Comparison of ENCODE assay signal across 22 cellular contexts in the genomic region with DNA sequence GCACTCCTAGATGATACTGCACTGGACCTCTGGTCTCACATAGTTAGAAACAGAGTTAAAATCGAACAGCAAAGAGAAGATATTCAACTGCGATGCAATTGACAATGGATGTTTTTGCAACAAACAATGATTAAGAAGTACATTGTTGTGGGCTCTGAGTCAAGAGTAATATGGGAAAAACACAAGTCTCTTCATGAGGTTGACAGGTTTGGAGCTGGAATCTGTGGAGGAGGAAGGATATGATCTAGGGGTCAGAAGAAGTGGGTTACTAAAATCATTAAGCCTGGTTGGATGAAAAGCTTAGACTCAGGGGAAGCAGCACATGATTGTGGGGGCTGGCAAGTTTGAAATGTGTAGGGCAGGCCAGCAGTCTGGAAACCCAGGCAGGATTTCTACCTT. TPM values are rescaled to one million over a fixed set of nuclear protein-coding genes. Genes with fewer than 3 reads are reported as not detected.
A peak's percentile ranks its signal among the peaks of the same experiment; 100 is the strongest.
DNase-seq lines count a peak whose midpoint lies in the region; ATAC-seq and TF ChIP-seq lines count a peak whose summit lies in the region.
"Had no signal": no experiment of that assay in that cellular context is flagged by ENCODE, and none has a peak within 500 bp of the region (broad histone marks: within the 10 kb centered on the region; RNA-seq: fewer than 3 reads in every experiment).

No MANE protein-coding gene starts in this region.

- intact Hi-C loops in activated B cell treated with CpG ODN at 0.5 μM for 24 hours (cut with micrococcal nuclease) (no loop called here), tibial artery (cut with DNase I; ENCODE audit: low total_unique reads) (no loop called here)

- no peak for ATAC-seq in activated naive CD4-positive, alpha-beta T cell treated with anti-CD3 and anti-CD28 coated beads, Interleukin-2, amount 50 U/mL, for 72 hours
- ATAC-seq in activated B cell treated with CpG ODN at 0.5 μM for 24 hours (ENCODE audit: low read depth): no peak
- peak; percentile 34 for ATAC-seq in foreskin keratinocyte
- no peak for ATAC-seq in stimulated activated memory B cell treated with anti-CD40 and anti-IgM and Interleukin-4, amounts not matched to agents 10 μg/mL and 1 μg/mL and 100 μg/mL, for 72 hours

- no peak overlapping the region for H3K4me3 Mint-ChIP-seq in activated naive CD4-positive, alpha-beta T cell treated with anti-CD3 and anti-CD28 coated beads, Interleukin-2, amount 50 U/mL, for 24 hours
- no peak overlapping the region for H3K4me3 Mint-ChIP-seq in activated B cell treated with CpG ODN at 0.5 μM for 24 hours
- H3K4me3 Mint-ChIP-seq in stimulated activated memory B cell treated with anti-CD40 and anti-IgM and Interleukin-4, amounts not matched to agents 10 μg/mL and 1 μg/mL and 100 μg/mL, for 72 hours: no peak overlapping the region
- H3K4me3 Mint-ChIP-seq: memory B cell, neural progenitor cell had no signal

- H3K27me3 ChIP-seq in foreskin keratinocyte (no peaks in the 10 kb centered on the region), tibial artery (no peaks in the 10 kb centered on the region)
- no peaks in the 10 kb centered on the region for H3K27me3 ChIP-seq in effector memory CD4-positive, alpha-beta T cell (replicated peaks; ENCODE audit: control insufficient read depth, insufficient read depth, low read length, poor library complexity, severe bottlenecking)
- H3K27me3 ChIP-seq: cardiac muscle cell, neural progenitor cell, right atrium auricular region, SJCRH30, stomach had no signal

- H3K9me3 Mint-ChIP-seq in activated naive CD4-positive, alpha-beta T cell treated with anti-CD3 and anti-CD28 coated beads, Interleukin-2, amount 50 U/mL, for 24 hours: no peaks in the 10 kb centered on the region
- peaks cover 4 to 5% of the 10 kb centered on the region in 2 donors for H3K9me3 Mint-ChIP-seq in activated naive CD4-positive, alpha-beta T cell treated with anti-CD3 and anti-CD28 coated beads, Interleukin-2, amount 50 U/mL, for 72 hours
- H3K9me3 Mint-ChIP-seq in activated B cell treated with CpG ODN at 0.5 μM for 24 hours: no peaks in the 10 kb centered on the region
- H3K9me3 Mint-ChIP-seq in stimulated activated memory B cell treated with anti-CD40 and anti-IgM and Interleukin-4, amounts not matched to agents 10 μg/mL and 1 μg/mL and 100 μg/mL, for 72 hours: peaks cover 5% of the 10 kb centered on the region
- H3K9me3 Mint-ChIP-seq: memory B cell, neural progenitor cell had no signal

- POLR2A ChIA-PET in activated B cell treated with CpG ODN at 0.5 μM for 24 hours (lab: Charles Lee): interaction anchor here (2.1 kb wide), 1 partner anchor 20 kb away, joined by 8 read pairs; no protein-coding TSS in a partner anchor

- TF ChIP-seq CTCF in activated B cell treated with CpG ODN at 0.5 μM for 24 hours (IDR thresholded peaks at IDR 0.05): no peak
- no peak for TF ChIP-seq CTCF in foreskin keratinocyte (conservative IDR thresholded peaks at IDR 0.05)
- no peak for TF ChIP-seq CTCF in tibial artery (IDR thresholded peaks at IDR 0.05)

- H3K4me1 ChIP-seq in foreskin keratinocyte (peaks cover 42% of the 10 kb centered on the region), tibial artery (peaks cover 0 to 16% (median 3%) of the 10 kb centered on the region in 4 donors)
- H3K4me1 ChIP-seq in effector memory CD4-positive, alpha-beta T cell (ENCODE audit: control insufficient read depth, insufficient read depth, low read length, poor library complexity, severe bottlenecking): peaks cover 13% of the 10 kb centered on the region
- H3K4me1 ChIP-seq: SJCRH30 had no signal

- no peak for DNase-seq in activated naive CD4-positive, alpha-beta T cell treated with anti-CD3 and anti-CD28 coated beads, Interleukin-2, amount 50 U/mL, for 72 hours (ENCODE audit: low spot score in 2 of 2)
- DNase-seq in activated B cell treated with CpG ODN at 0.5 μM for 24 hours (no peak), foreskin keratinocyte (peak; percentile 48 to 60), tibial artery (no peak), NCI-H69 (lab: John Stamatoyannopoulos, UW) (no peak)
- DNase-seq in effector memory CD4-positive, alpha-beta T cell: no peak
- DNase-seq: activated CD4-positive, alpha-beta T cell treated with anti-CD3 and anti-CD28 coated beads for 1 hour; activated naive CD4-positive, alpha-beta T cell treated with anti-CD3 and anti-CD28 coated beads, Interleukin-2, amount 50 U/mL, for 16 hours; DMS53; NCI-H1436; NCI-H2171; NCI-H748 treated with DMSO at 0.1 percent for 48 hours; SJCRH30; stomach; T1000 had no signal

- CTCF ChIA-PET in activated B cell treated with CpG ODN at 0.5 μM for 24 hours (lab: Charles Lee): interaction anchor here (1.0 kb wide), 1 partner anchor 27 kb away, joined by 3 read pairs; no protein-coding TSS in a partner anchor

- no peak overlapping the region for H3K27ac ChIP-seq in foreskin keratinocyte
- H3K27ac ChIP-seq in tibial artery: peak overlapping the region in 1 of 2 donors; percentile 13
- H3K27ac ChIP-seq in effector memory CD4-positive, alpha-beta T cell (ENCODE audit: insufficient read depth, low read length, poor library complexity, severe bottlenecking): no peak overlapping the region
- H3K27ac ChIP-seq: C4-2B, cardiac muscle cell, neural progenitor cell, right atrium auricular region, SJCRH30, stomach had no signal

- H3K9me3 ChIP-seq in tibial artery: no peaks in the 10 kb centered on the region
- no peaks in the 10 kb centered on the region for H3K9me3 ChIP-seq in effector memory CD4-positive, alpha-beta T cell (ENCODE audit: control insufficient read depth, low read length)
- H3K9me3 ChIP-seq: right atrium auricular region, SJCRH30, stomach had no signal

- no peaks in the 10 kb centered on the region for H3K27me3 Mint-ChIP-seq in activated naive CD4-positive, alpha-beta T cell treated with anti-CD3 and anti-CD28 coated beads, Interleukin-2, amount 50 U/mL, for 24 hours
- no peaks in the 10 kb centered on the region for H3K27me3 Mint-ChIP-seq in activated B cell treated with CpG ODN at 0.5 μM for 24 hours
- H3K27me3 Mint-ChIP-seq in stimulated activated memory B cell treated with anti-CD40 and anti-IgM and Interleukin-4, amounts not matched to agents 10 μg/mL and 1 μg/mL and 100 μg/mL, for 72 hours: no peaks in the 10 kb centered on the region
- H3K27me3 Mint-ChIP-seq: memory B cell had no signal

- peak overlapping the region; percentile 67 for H3K27ac Mint-ChIP-seq in activated naive CD4-positive, alpha-beta T cell treated with anti-CD3 and anti-CD28 coated beads, Interleukin-2, amount 50 U/mL, for 24 hours
- no peak overlapping the region for H3K27ac Mint-ChIP-seq in activated naive CD4-positive, alpha-beta T cell treated with anti-CD3 and anti-CD28 coated beads, Interleukin-2, amount 50 U/mL, for 72 hours
- peak overlapping the region; percentile 5 for H3K27ac Mint-ChIP-seq in activated B cell treated with CpG ODN at 0.5 μM for 24 hours
- H3K27ac Mint-ChIP-seq in stimulated activated memory B cell treated with anti-CD40 and anti-IgM and Interleukin-4, amounts not matched to agents 10 μg/mL and 1 μg/mL and 100 μg/mL, for 72 hours: peak overlapping the region; percentile 45
- H3K27ac Mint-ChIP-seq: memory B cell, neural progenitor cell had no signal

- H3K4me3 ChIP-seq in tibial artery: no peak overlapping the region
- H3K4me3 ChIP-seq in effector memory CD4-positive, alpha-beta T cell (ENCODE audit: insufficient read depth, low read depth, low read length, poor library complexity, severe bottlenecking): no peak overlapping the region
- H3K4me3 ChIP-seq: cardiac muscle cell, neural progenitor cell, right atrium auricular region, SJCRH30, stomach had no signal

- H3K36me3 ChIP-seq in tibial artery: no peaks in the 10 kb centered on the region
- no peaks in the 10 kb centered on the region for H3K36me3 ChIP-seq in effector memory CD4-positive, alpha-beta T cell (ENCODE audit: control insufficient read depth, insufficient read depth, low read length)
- H3K36me3 ChIP-seq: cardiac muscle cell, neural progenitor cell, right atrium auricular region, SJCRH30, stomach had no signal

- H3K36me3 Mint-ChIP-seq in activated naive CD4-positive, alpha-beta T cell treated with anti-CD3 and anti-CD28 coated beads, Interleukin-2, amount 50 U/mL, for 24 hours: peaks cover 8% of the 10 kb centered on the region
- H3K36me3 Mint-ChIP-seq in activated naive CD4-positive, alpha-beta T cell treated with anti-CD3 and anti-CD28 coated beads, Interleukin-2, amount 50 U/mL, for 72 hours: peaks cover 4 to 7% of the 10 kb centered on the region in 2 donors
- H3K36me3 Mint-ChIP-seq in activated B cell treated with CpG ODN at 0.5 μM for 24 hours (ENCODE audit: low read depth): no peaks in the 10 kb centered on the region
- H3K36me3 Mint-ChIP-seq in stimulated activated memory B cell treated with anti-CD40 and anti-IgM and Interleukin-4, amounts not matched to agents 10 μg/mL and 1 μg/mL and 100 μg/mL, for 72 hours: peaks cover 6% of the 10 kb centered on the region
- H3K36me3 Mint-ChIP-seq: neural progenitor cell had no signal

- peaks cover 51% of the 10 kb centered on the region for H3K4me1 Mint-ChIP-seq in activated naive CD4-positive, alpha-beta T cell treated with anti-CD3 and anti-CD28 coated beads, Interleukin-2, amount 50 U/mL, for 24 hours
- H3K4me1 Mint-ChIP-seq in activated B cell treated with CpG ODN at 0.5 μM for 24 hours: peaks cover 45% of the 10 kb centered on the region
- peaks cover 36% of the 10 kb centered on the region for H3K4me1 Mint-ChIP-seq in stimulated activated memory B cell treated with anti-CD40 and anti-IgM and Interleukin-4, amounts not matched to agents 10 μg/mL and 1 μg/mL and 100 μg/mL, for 72 hours

RNA-seq across cellular contexts. Expression of a gene that starts 53.1 kb away (rescaled TPM):
- total RNA-seq in activated naive CD4-positive, alpha-beta T cell treated with anti-CD3 and anti-CD28 coated beads, Interleukin-2, amount 50 U/mL, for 72 hours: under 1 TPM; 0.19 to 0.87 TPM
- total RNA-seq in activated B cell treated with CpG ODN at 0.5 μM for 24 hours: 2.1 and 2.8 TPM in 2 replicates
- total RNA-seq in foreskin keratinocyte: 21.9 and 22.9 TPM in 2 replicates
- 9.2 and 10.8 TPM in 2 replicates for polyA plus RNA-seq in foreskin keratinocyte
- total RNA-seq: cardiac muscle cell had no signal
- polyA plus RNA-seq: cardiac muscle cell had no signal

Comparison
In these comparisons a context has a peak if more than half of its experiments do, and no peak if none do; other contexts are left out.
1. H3K27ac Mint-ChIP-seq: peak in activated naive CD4-positive, alpha-beta T cell treated with anti-CD3 and anti-CD28 coated beads, Interleukin-2, amount 50 U/mL, for 24 hours (single experiment), activated B cell treated with CpG ODN at 0.5 μM for 24 hours (single experiment) and stimulated activated memory B cell treated with anti-CD40 and anti-IgM and Interleukin-4, amounts not matched to agents 10 μg/mL and 1 μg/mL and 100 μg/mL, for 72 hours (single experiment); none in activated naive CD4-positive, alpha-beta T cell treated with anti-CD3 and anti-CD28 coated beads, Interleukin-2, amount 50 U/mL, for 72 hours (0 of 2).
2. DNase-seq: peak in foreskin keratinocyte (2 of 2); none in activated naive CD4-positive, alpha-beta T cell treated with anti-CD3 and anti-CD28 coated beads, Interleukin-2, amount 50 U/mL, for 72 hours (0 of 2), activated B cell treated with CpG ODN at 0.5 μM for 24 hours (single experiment), tibial artery (0 of 2), effector memory CD4-positive, alpha-beta T cell (0 of 3) and NCI-H69 (single experiment).